Comparison of ENCODE assay signal across 32 cellular contexts in the genomic region with DNA sequence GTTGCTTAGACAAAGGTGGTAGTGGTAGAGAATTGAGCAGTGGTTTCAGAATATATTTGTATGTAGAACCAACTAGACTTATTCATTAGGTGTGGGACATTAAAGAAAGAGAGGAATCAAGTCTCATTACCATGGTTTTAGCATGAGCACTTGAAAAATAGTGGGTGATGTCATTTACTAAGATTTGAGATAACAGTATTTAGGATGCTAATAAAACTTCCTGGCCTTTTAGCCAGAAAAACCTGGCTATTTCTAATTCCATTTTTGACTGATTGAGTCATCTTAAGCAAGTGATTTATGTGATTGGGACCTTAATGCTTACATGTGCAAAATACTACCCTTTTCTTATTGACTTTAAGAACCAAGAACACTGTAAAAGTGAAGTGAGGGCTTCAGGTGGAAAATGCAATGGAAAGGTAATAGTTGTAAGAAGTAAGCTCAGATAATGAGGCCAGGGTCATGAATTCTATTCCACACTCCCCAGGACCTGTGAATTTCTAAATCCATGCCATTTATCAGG.
DNase-seq lines count a peak whose midpoint lies in the region; ATAC-seq and TF ChIP-seq lines count a peak whose summit lies in the region.
"Had no signal": no experiment of that assay in that cellular context is flagged by ENCODE, and none has a peak within 500 bp of the region (broad histone marks: within the 10 kb centered on the region; RNA-seq: fewer than 3 reads in every experiment).

No MANE protein-coding gene starts in this region.

- H3K27me3 ChIP-seq in endodermal cell (ENCODE audit: control insufficient read depth, insufficient read depth, low read length, poor library complexity, severe bottlenecking) (no peaks in the 10 kb centered on the region), smooth muscle cell (ENCODE audit: low read depth) (no peaks in the 10 kb centered on the region)
- H3K27me3 ChIP-seq: colonic mucosa, neutrophil, stomach, thyroid gland, vagina had no signal

- peaks cover 22% of the 10 kb centered on the region for H3K4me1 Mint-ChIP-seq in endodermal cell
- H3K4me1 Mint-ChIP-seq: activated CD4-positive, alpha-beta memory T cell treated with anti-CD3 and anti-CD28 coated beads, Interleukin-2, amount 10 ng/mL, durations not matched to agents 7 days and 5 days; activated naive CD4-positive, alpha-beta T cell treated with anti-CD3 and anti-CD28 coated beads, Interleukin-2, amount 50 U/mL, for 24 hours; mesothelial cell of epicardium; naive B cell had no signal

- DNase-seq in EH (ENCODE audit: low read depth): peak; percentile 49
- DNase-seq in NCI-H226: peak; percentile 48
- DNase-seq in endodermal cell: no peak
- no peak for DNase-seq in smooth muscle cell (lab: John Stamatoyannopoulos, UW; ENCODE audit: unreplicated experiment)
- no peak for DNase-seq in NCI-H187 (lab: John Stamatoyannopoulos, UW)
- DNase-seq in NCI-H1092 treated with DMSO at 0.1 percent for 48 hours (lab: John Stamatoyannopoulos, UW): no peak
- DNase-seq: activated CD4-positive, alpha-beta memory T cell treated with anti-CD3 and anti-CD28 coated beads, Interleukin-2, amount 10 ng/mL, durations not matched to agents 7 days and 5 days; activated CD4-positive, alpha-beta T cell treated with anti-CD3 and anti-CD28 coated beads for 1 hour; amygdala; C1 segment of cervical spinal cord; colonic mucosa; DMS79 treated with DMSO at 0.1 percent for 48 hours; effector CD4-positive, alpha-beta T cell; KG1; left ventricle myocardium superior; naive B cell; NCI-H1417 treated with DMSO at 0.1 percent for 48 hours; NCI-H2081; NCI-H2227 treated with DMSO at 0.1 percent for 48 hours; NCI-H69; SIG-M5; stimulated activated CD4-positive, alpha-beta T cell treated with anti-CD3 and anti-CD28 coated beads, Interleukin-4, amount 100 ng/mL, for 1 hour; stomach; thyroid gland had no signal

- no peaks in the 10 kb centered on the region for H3K79me2 ChIP-seq in smooth muscle cell (ENCODE audit: low read depth)

- H3F3A ChIP-seq in smooth muscle cell (ENCODE audit: low read depth): peaks cover 18% of the 10 kb centered on the region

- no peaks in the 10 kb centered on the region for H3K36me3 ChIP-seq in endodermal cell (ENCODE audit: control insufficient read depth, insufficient read depth, low read length)
- no peaks in the 10 kb centered on the region for H3K36me3 ChIP-seq in smooth muscle cell (ENCODE audit: low read depth)
- H3K36me3 ChIP-seq: colonic mucosa, neutrophil, thyroid gland, vagina had no signal

- no peak overlapping the region for H3K9ac ChIP-seq in endodermal cell (ENCODE audit: extremely low read depth, low read length, poor library complexity, severe bottlenecking)
- peak overlapping the region; percentile 87 for H3K9ac ChIP-seq in smooth muscle cell (ENCODE audit: low read depth)

- H3K4me3 ChIP-seq in endodermal cell (ENCODE audit: low read length): peak overlapping the region; percentile 62
- no peak overlapping the region for H3K4me3 ChIP-seq in smooth muscle cell
- H3K4me3 ChIP-seq: colonic mucosa, stomach, thyroid gland, vagina had no signal

- H3K4me3 Mint-ChIP-seq in endodermal cell: no peak overlapping the region
- H3K4me3 Mint-ChIP-seq: activated CD4-positive, alpha-beta memory T cell treated with anti-CD3 and anti-CD28 coated beads, Interleukin-2, amount 10 ng/mL, durations not matched to agents 7 days and 5 days; activated naive CD4-positive, alpha-beta T cell treated with anti-CD3 and anti-CD28 coated beads, Interleukin-2, amount 50 U/mL, for 24 hours; mesothelial cell of epicardium; naive B cell; T-helper 2 cell treated with Interferon-gamma antibody and Interleukin-4, amounts not matched to agents 5 μg/mL and 100 μg/mL, for 36 hours had no signal

- ATAC-seq in HG02885 (IDR thresholded peaks at IDR 0.05; ENCODE audit: poor library complexity, unreplicated experiment): no peak
- ATAC-seq: left ventricle myocardium superior, sciatic nerve had no signal

- no peak overlapping the region for H3K27ac Mint-ChIP-seq in endodermal cell
- H3K27ac Mint-ChIP-seq: activated CD4-positive, alpha-beta memory T cell treated with anti-CD3 and anti-CD28 coated beads, Interleukin-2, amount 10 ng/mL, durations not matched to agents 7 days and 5 days; activated naive CD4-positive, alpha-beta T cell treated with anti-CD3 and anti-CD28 coated beads, Interleukin-2, amount 50 U/mL, for 24 hours; activated T-helper 2 cell treated with anti-CD3 and anti-CD28 coated beads, Interferon-gamma antibody, Interleukin-2, Interleukin-4, amounts not matched to agents 10 μg/mL and 5 μg/mL and 100 μg/mL, durations not matched to agents 14 hours and 24 hours and 36 hours; mesothelial cell of epicardium; naive B cell; T-helper 2 cell treated with Interferon-gamma antibody and Interleukin-4, amounts not matched to agents 5 μg/mL and 100 μg/mL, for 36 hours had no signal

- peak overlapping the region; percentile 12 for H2AFZ ChIP-seq in smooth muscle cell (ENCODE audit: low read depth)

- H3K4me2 ChIP-seq in smooth muscle cell: peak overlapping the region; percentile 49

- TF ChIP-seq CTCF in endodermal cell (conservative IDR thresholded peaks at IDR 0.05): no peak
- no peak for TF ChIP-seq CTCF in smooth muscle cell (IDR thresholded peaks at IDR 0.05; ENCODE audit: borderline replicate concordance, insufficient read depth, poor library complexity, severe bottlenecking)

- H4K20me1 ChIP-seq in smooth muscle cell (ENCODE audit: low read depth): no peaks in the 10 kb centered on the region

- H3K4me1 ChIP-seq in endodermal cell (ENCODE audit: control insufficient read depth, insufficient read depth, low read length): no peaks in the 10 kb centered on the region
- H3K4me1 ChIP-seq in smooth muscle cell (ENCODE audit: low read depth): no peaks in the 10 kb centered on the region
- H3K4me1 ChIP-seq: colonic mucosa, thyroid gland, vagina had no signal

- H3K9me3 ChIP-seq in endodermal cell (ENCODE audit: control insufficient read depth, low read length) (peaks cover 30% of the 10 kb centered on the region), smooth muscle cell (replicated peaks; ENCODE audit: low read depth) (no peaks in the 10 kb centered on the region)
- H3K9me3 ChIP-seq: colonic mucosa, thyroid gland, vagina had no signal

- peaks cover 55% of the 10 kb centered on the region for H3K9me3 Mint-ChIP-seq in endodermal cell
- H3K9me3 Mint-ChIP-seq: activated CD4-positive, alpha-beta memory T cell treated with anti-CD3 and anti-CD28 coated beads, Interleukin-2, amount 10 ng/mL, durations not matched to agents 7 days and 5 days; T-helper 2 cell treated with Interferon-gamma antibody and Interleukin-4, amounts not matched to agents 5 μg/mL and 100 μg/mL, for 36 hours had no signal

- H3K27me3 Mint-ChIP-seq in endodermal cell (ENCODE audit: insufficient read depth): no peaks in the 10 kb centered on the region
- H3K27me3 Mint-ChIP-seq: activated CD4-positive, alpha-beta memory T cell treated with anti-CD3 and anti-CD28 coated beads, Interleukin-2, amount 10 ng/mL, durations not matched to agents 7 days and 5 days had no signal

- H3K27ac ChIP-seq in endodermal cell (ENCODE audit: low read depth, low read length) (no peak overlapping the region), smooth muscle cell (ENCODE audit: low read depth) (peak overlapping the region; percentile 97)
- H3K27ac ChIP-seq: colonic mucosa, neutrophil, thyroid gland, vagina had no signal

- H3K36me3 Mint-ChIP-seq in endodermal cell (ENCODE audit: low read depth): peaks cover 28% of the 10 kb centered on the region
- H3K36me3 Mint-ChIP-seq: activated naive CD4-positive, alpha-beta T cell treated with anti-CD3 and anti-CD28 coated beads, Interleukin-2, amount 50 U/mL, for 24 hours; mesothelial cell of epicardium had no signal

Comparison
In these comparisons a context has a peak if more than half of its experiments do, and no peak if none do; other contexts are left out.
1. DNase-seq: peak in EH (single experiment) and NCI-H226 (single experiment); none in endodermal cell (single experiment), smooth muscle cell (single experiment), NCI-H187 (0 of 2) and NCI-H1092 treated with DMSO at 0.1 percent for 48 hours (single experiment).